1 cellular context compared by ENCODE assay signal in the genomic region with DNA sequence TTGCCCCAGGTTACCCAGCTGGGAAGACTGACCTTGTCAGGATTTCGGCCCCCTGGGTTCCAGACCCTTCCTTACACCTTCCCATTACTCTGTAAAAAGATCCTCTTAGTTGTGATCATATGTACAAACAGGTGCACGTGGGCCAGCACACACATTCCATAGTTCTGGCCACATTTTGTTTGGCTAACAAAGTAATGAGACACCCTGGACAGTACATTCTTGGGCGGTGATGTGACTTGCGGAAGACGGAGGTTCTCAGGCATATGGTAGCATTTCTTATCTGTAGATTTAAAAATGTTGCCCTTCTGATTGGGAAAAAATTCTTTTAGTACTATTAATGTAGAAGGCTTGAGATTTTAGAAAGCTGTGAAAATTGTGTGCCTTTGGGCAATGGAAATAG.
A peak's percentile ranks its signal among the peaks of the same experiment; 100 is the strongest.
TF ChIP-seq lines count a peak whose summit lies in the region.

No MANE protein-coding gene starts in this region.

TF ChIP-seq in SK-N-SH, 30 proteins besides CTCF, POLR2A, EP300 and RAD21 (continued from another document):
- TF ChIP-seq ZBTB33 (IDR thresholded peaks at IDR 0.05; ENCODE audit: borderline replicate concordance, low read depth) (no peak), TCF12 (IDR thresholded peaks at IDR 0.05) (peak; percentile 89), GATA2 (CRISPR knock-in tag; IDR thresholded peaks at IDR 0.05) (no peak), PBX3 (IDR thresholded peaks at IDR 0.05) (peak; percentile 28; the same call in 1 of the 2 replicates), MAX (IDR thresholded peaks at IDR 0.05; ENCODE audit: low read depth) (peak; percentile 95)
- TF ChIP-seq, protein P1, sequence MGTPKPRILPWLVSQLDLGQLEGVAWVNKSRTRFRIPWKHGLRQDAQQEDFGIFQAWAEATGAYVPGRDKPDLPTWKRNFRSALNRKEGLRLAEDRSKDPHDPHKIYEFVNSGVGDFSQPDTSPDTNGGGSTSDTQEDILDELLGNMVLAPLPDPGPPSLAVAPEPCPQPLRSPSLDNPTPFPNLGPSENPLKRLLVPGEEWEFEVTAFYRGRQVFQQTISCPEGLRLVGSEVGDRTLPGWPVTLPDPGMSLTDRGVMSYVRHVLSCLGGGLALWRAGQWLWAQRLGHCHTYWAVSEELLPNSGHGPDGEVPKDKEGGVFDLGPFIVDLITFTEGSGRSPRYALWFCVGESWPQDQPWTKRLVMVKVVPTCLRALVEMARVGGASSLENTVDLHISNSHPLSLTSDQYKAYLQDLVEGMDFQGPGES (IDR thresholded peaks at IDR 0.05; ENCODE audit: low read depth, low read length) = no peak
